Comparison of ENCODE assay signal across 8 cellular contexts in the genomic region with DNA sequence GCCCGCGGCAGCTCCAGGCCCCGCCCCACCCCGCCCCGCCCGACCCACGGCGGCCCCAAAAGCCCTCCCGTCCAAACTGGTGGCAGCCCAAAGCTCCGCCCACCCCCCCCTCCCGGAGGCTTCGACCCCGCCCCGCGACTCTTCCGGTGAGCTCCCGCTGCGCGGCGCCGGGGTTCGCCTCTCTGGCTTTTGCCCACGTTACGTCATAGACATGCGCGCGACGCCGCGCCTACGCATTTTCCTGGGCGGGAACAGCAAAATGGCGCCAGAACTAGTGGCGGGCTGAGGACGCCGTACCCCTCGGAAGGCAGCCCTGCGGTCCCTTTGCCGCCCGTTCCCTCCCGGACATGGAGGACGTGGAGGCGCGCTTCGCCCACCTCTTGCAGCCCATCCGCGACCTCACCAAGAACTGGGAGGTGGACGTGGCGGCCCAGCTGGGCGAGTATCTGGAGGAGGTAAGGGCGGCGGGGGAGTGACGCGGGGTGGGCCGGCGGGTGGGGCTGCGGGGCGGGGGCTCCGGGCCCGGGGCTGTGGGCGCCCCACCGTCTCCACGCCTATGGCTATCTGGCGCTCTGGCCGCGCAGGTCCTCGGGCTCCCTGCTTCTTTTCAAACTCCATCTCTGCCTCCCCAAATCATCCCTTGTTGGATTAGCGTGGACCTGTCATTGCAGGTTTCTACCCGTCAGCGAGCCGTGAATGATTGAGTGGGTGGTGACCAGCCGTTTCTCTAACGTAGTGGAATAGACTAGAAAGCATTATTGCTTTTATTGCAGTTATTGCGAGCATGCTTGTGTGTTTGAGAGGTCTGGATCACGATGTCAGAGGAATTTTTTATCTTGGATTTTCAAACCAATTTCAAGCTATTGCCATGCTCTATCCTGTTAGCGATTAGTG. TPM values are rescaled to one million over a fixed set of nuclear protein-coding genes. Genes with fewer than 3 reads are reported as not detected.
A peak's percentile ranks its signal among the peaks of the same experiment; 100 is the strongest.
DNase-seq lines count a peak whose midpoint lies in the region; ATAC-seq and TF ChIP-seq lines count a peak whose summit lies in the region.

Gene NCAPH2 (plus strand): TSS at position 234 of the 894 bp plus-strand sequence. CDS start 114 bp downstream, at position 348.

- no peaks in the 10 kb centered on the region for H3K9me3 Mint-ChIP-seq in natural killer cell treated with Interleukin-12 subunit alpha and Interleukin-12 subunit beta and Interleukin-15 and Interleukin-18, amount 100 ng/mL, for 72 hours

- TF ChIP-seq CTCF in DND-41 (IDR thresholded peaks at IDR 0.05; ENCODE audit: borderline replicate concordance, extremely low read depth, low read length, poor library complexity, severe bottlenecking), result peak; percentile 9
- TF ChIP-seq CTCF in fibroblast of the aortic adventitia (IDR thresholded peaks at IDR 0.05; ENCODE audit: insufficient read depth, low read length), result no peak

- ATAC-seq in DND-41 (ENCODE audit: insufficient read depth, low read depth) (peak; percentile 71), GM21825 (IDR thresholded peaks at IDR 0.05; ENCODE audit: unreplicated experiment) (peak; percentile 45)
- ATAC-seq in natural killer cell treated with Interleukin-12 subunit alpha and Interleukin-12 subunit beta and Interleukin-15 and Interleukin-18, amount 100 ng/mL, for 72 hours, result peak; percentile 87 to 88
- ATAC-seq in stimulated activated naive CD8-positive, alpha-beta T cell treated with anti-CD3 and anti-CD28 coated beads, Interleukin-15, Interleukin-2, amounts not matched to agents 100 U/mL and 50 U/mL, for 24 hours, result peak; percentile 77

- H3K9me2 ChIP-seq in Karpas-422 (replicated peaks; ENCODE audit: insufficient read depth, low read length), result no peaks in the 10 kb centered on the region

- DNase-seq in DND-41 (peak; percentile 98), Karpas-422 (peak; percentile 99), RPMI8226 (peak; percentile 99), fibroblast of the aortic adventitia (ENCODE audit: low read depth) (peak; percentile 97)
- peak; percentile 96 for DNase-seq in activated effector memory CD4-positive, alpha-beta T cell treated with Interleukin-2 at 50 U/mL for 16 hours
- DNase-seq in natural killer cell treated with Interleukin-12 subunit alpha and Interleukin-12 subunit beta and Interleukin-15 and Interleukin-18, amount 100 ng/mL, for 72 hours (ENCODE audit: low spot score), result peak; percentile 98
- DNase-seq in stimulated activated naive CD8-positive, alpha-beta T cell treated with anti-CD3 and anti-CD28 coated beads, Interleukin-15, Interleukin-2, amounts not matched to agents 100 U/mL and 50 U/mL, for 24 hours, result peak; percentile 98

- no peaks in the 10 kb centered on the region for H3K27me3 ChIP-seq in DND-41 (ENCODE audit: insufficient read depth, low read length, poor library complexity)
- no peaks in the 10 kb centered on the region for H3K27me3 ChIP-seq in Karpas-422 (ENCODE audit: low read length)

- H3K4me2 ChIP-seq in DND-41 (ENCODE audit: insufficient read depth, low read length) (peak within 1 kb of the TSS; percentile 99), Karpas-422 (ENCODE audit: low read depth, low read length, poor library complexity, severe bottlenecking) (peak within 1 kb of the TSS; percentile 98)

- peaks cover 49% of the 10 kb centered on the region for H3K36me3 ChIP-seq in DND-41 (ENCODE audit: insufficient read depth, low read length)
- H3K36me3 ChIP-seq in Karpas-422 (ENCODE audit: insufficient read depth, low read length), result no peaks in the 10 kb centered on the region

- H3K9ac ChIP-seq in DND-41 (ENCODE audit: low read depth, low read length) (peak within 1 kb of the TSS; percentile 87), Karpas-422 (ENCODE audit: low read length) (peak within 1 kb of the TSS; percentile 100)

- peaks cover 20 to 22% of the 10 kb centered on the region in 2 donors for H3K4me1 Mint-ChIP-seq in natural killer cell treated with Interleukin-12 subunit alpha and Interleukin-12 subunit beta and Interleukin-15 and Interleukin-18, amount 100 ng/mL, for 72 hours (ENCODE audit: low read depth in 2 of 2)

- H3K4me1 ChIP-seq in DND-41 (ENCODE audit: insufficient read depth, low read length) (peaks cover 56% of the 10 kb centered on the region), Karpas-422 (ENCODE audit: low read length) (peaks cover 20% of the 10 kb centered on the region)

- peak within 1 kb of the TSS; percentile 97 for H3K27ac ChIP-seq in DND-41 (ENCODE audit: low read length)
- peak within 1 kb of the TSS; percentile 60; the same call in 1 of the 2 replicates for H3K27ac ChIP-seq in Karpas-422 (ENCODE audit: low read length)

- peak within 1 kb of the TSS; percentile 93 to 98 for H3K4me3 ChIP-seq in DND-41 (ENCODE audit: low read depth in 1 of 2, low read length in 2 of 2)
- peak within 1 kb of the TSS; percentile 94 for H3K4me3 ChIP-seq in Karpas-422 (ENCODE audit: low read length)
- peak within 1 kb of the TSS; percentile 99 for H3K4me3 ChIP-seq in fibroblast of the aortic adventitia (ENCODE audit: low read depth, low read length)

- peak within 1 kb of the TSS; percentile 98 for H2AFZ ChIP-seq in DND-41 (ENCODE audit: low read depth, low read length)
- H2AFZ ChIP-seq in Karpas-422 (ENCODE audit: low read length), result peak within 1 kb of the TSS; percentile 93; the same call in 1 of the 2 replicates

- peaks cover 79% of the 10 kb centered on the region for H3K79me2 ChIP-seq in DND-41 (ENCODE audit: insufficient read depth, low read length)
- H3K79me2 ChIP-seq in Karpas-422 (ENCODE audit: low read length), result peaks cover 53% of the 10 kb centered on the region

- H4K20me1 ChIP-seq in DND-41 (ENCODE audit: insufficient read depth, low read length) (peaks cover 35% of the 10 kb centered on the region), Karpas-422 (ENCODE audit: insufficient read depth, low read depth, low read length) (0 out of 2 replicates have a peak, but pooled peaks cover 3% of the 10 kb centered on the region)

- H3K9me3 ChIP-seq in DND-41 (ENCODE audit: insufficient read depth, low read length, severe bottlenecking) (no peaks in the 10 kb centered on the region), Karpas-422 (ENCODE audit: low read length) (no peaks in the 10 kb centered on the region)

- H3K27ac Mint-ChIP-seq in natural killer cell treated with Interleukin-12 subunit alpha and Interleukin-12 subunit beta and Interleukin-15 and Interleukin-18, amount 100 ng/mL, for 72 hours, result peak within 1 kb of the TSS; percentile 86 to 92

- H3K36me3 Mint-ChIP-seq in natural killer cell treated with Interleukin-12 subunit alpha and Interleukin-12 subunit beta and Interleukin-15 and Interleukin-18, amount 100 ng/mL, for 72 hours, result peaks cover 15% of the 10 kb centered on the region

- peak within 1 kb of the TSS; percentile 96 for H3K4me3 Mint-ChIP-seq in natural killer cell treated with Interleukin-12 subunit alpha and Interleukin-12 subunit beta and Interleukin-15 and Interleukin-18, amount 100 ng/mL, for 72 hours

- no peaks in the 10 kb centered on the region for H3K27me3 Mint-ChIP-seq in natural killer cell treated with Interleukin-12 subunit alpha and Interleukin-12 subunit beta and Interleukin-15 and Interleukin-18, amount 100 ng/mL, for 72 hours

RNA-seq across cellular contexts. Expression of gene NCAPH2, which starts in this region (rescaled TPM):
- 24.6 and 53.5 TPM in 2 replicates for total RNA-seq in Karpas-422 (2014; rRNA removed; shearing (Covaris generic); ENCODE audit: low replicate concordance)
- 30.9 and 49.1 TPM in 2 replicates for total RNA-seq in fibroblast of the aortic adventitia (ENCODE audit: low replicate concordance)
- total RNA-seq in natural killer cell treated with Interleukin-12 subunit alpha and Interleukin-12 subunit beta and Interleukin-15 and Interleukin-18, amount 100 ng/mL, for 72 hours, result 100 to 1,000 TPM; 105 to 156 TPM

Comparison
In these comparisons a context has a peak if more than half of its experiments do, and no peak if none do; other contexts are left out.
1. Peak in every context shown above with its lines: DNase-seq, ATAC-seq, H3K4me3 ChIP-seq and H3K27ac ChIP-seq.